Comparison of ENCODE assay signal across 4 cellular contexts in genomic region chr3:160950954-160951353, GRCh38.
"Had no signal": no experiment of that assay in that cellular context is flagged by ENCODE, and none has a peak within 500 bp of the region (broad histone marks: within the 10 kb centered on the region; RNA-seq: fewer than 3 reads in every experiment).

No MANE protein-coding gene starts in this region.

- H3K27ac Mint-ChIP-seq: GM23338, H9 had no signal

- H3K4me3 ChIP-seq: GM23338 had no signal

- H3K9me3 Mint-ChIP-seq: GM23338, H9 had no signal

- H3K4me1 Mint-ChIP-seq: GM23338, H9 had no signal

- DNase-seq: H9, HCEC 1CT, IMR-90 had no signal

- ATAC-seq: GM23338 had no signal

- H3K4me3 Mint-ChIP-seq: GM23338, H9 had no signal
